1 cellular context compared by ENCODE assay signal in genomic region chr2:110083757-110084156, GRCh38. TPM values are rescaled to one million over a fixed set of nuclear protein-coding genes. Genes with fewer than 3 reads are reported as not detected.
"Had no signal": no experiment of that assay in that cellular context is flagged by ENCODE, and none has a peak within 500 bp of the region (broad histone marks: within the 10 kb centered on the region; RNA-seq: fewer than 3 reads in every experiment).

No MANE protein-coding gene starts in this region.

RNA-seq across cellular contexts. Expression of gene MALL, which starts 31.9 kb away (rescaled TPM):
- total RNA-seq: LHCN-M2 had no signal
